Comparison of ENCODE assay signal across 8 cellular contexts in the genomic region with DNA sequence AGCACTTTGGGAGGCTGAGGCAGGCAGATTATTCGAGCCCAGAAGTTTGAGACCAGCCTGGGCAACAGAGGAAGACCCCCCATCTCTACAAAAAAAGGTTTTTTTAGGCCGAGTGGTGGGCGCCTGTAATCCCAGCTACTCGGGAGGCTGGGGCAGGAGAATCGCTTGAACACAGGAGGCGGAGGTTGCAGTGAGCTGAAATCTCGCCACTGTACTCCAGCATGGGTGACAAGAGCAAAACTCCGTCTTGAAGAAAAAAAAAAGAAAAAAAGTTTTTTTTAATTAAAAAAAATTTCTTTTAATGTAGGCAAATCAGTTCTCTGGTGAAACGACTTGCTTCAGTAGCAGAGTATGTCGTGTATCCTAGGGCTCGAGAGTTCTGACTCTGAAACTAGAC. TPM values are rescaled to one million over a fixed set of nuclear protein-coding genes. Genes with fewer than 3 reads are reported as not detected.
A peak's percentile ranks its signal among the peaks of the same experiment; 100 is the strongest.
DNase-seq lines count a peak whose midpoint lies in the region; TF ChIP-seq lines count a peak whose summit lies in the region.
"Had no signal": no experiment of that assay in that cellular context is flagged by ENCODE, and none has a peak within 500 bp of the region (broad histone marks: within the 10 kb centered on the region; RNA-seq: fewer than 3 reads in every experiment).

No MANE protein-coding gene starts in this region.

- WGBS in suprapubic skin, result 72% methylated on average over 11 of the region's 11 CpGs

- peaks cover 5% of the 10 kb centered on the region for H3K4me1 ChIP-seq in HEK293 (ENCODE audit: control insufficient read depth, insufficient read depth, low read length)
- peaks cover 23% of the 10 kb centered on the region for H3K4me1 ChIP-seq in SJSA1 (replicated peaks)
- peaks cover 21% of the 10 kb centered on the region for H3K4me1 ChIP-seq in fibroblast of lung (ENCODE audit: control insufficient read depth, extremely low read depth, insufficient read depth, low read length)
- H3K4me1 ChIP-seq in skeletal muscle satellite cell (ENCODE audit: control insufficient read depth, insufficient read depth, low read length), result peaks cover 32% of the 10 kb centered on the region
- peaks cover 32% of the 10 kb centered on the region for H3K4me1 ChIP-seq in suprapubic skin

- no peaks in the 10 kb centered on the region for H3K9me3 ChIP-seq in HEK293 (ENCODE audit: control insufficient read depth, insufficient read depth, low read depth, low read length)
- H3K9me3 ChIP-seq in SJSA1 (replicated peaks), result no peaks in the 10 kb centered on the region
- H3K9me3 ChIP-seq in fibroblast of lung (ENCODE audit: control insufficient read depth, insufficient read depth, low read depth, low read length), result no peaks in the 10 kb centered on the region
- H3K9me3 ChIP-seq in skeletal muscle satellite cell (replicated peaks; ENCODE audit: low read length), result no peaks in the 10 kb centered on the region
- H3K9me3 ChIP-seq in suprapubic skin, result no peaks in the 10 kb centered on the region

- H3K4me2 ChIP-seq in fibroblast of lung (ENCODE audit: extremely low read depth, insufficient read depth, low read length) (peak overlapping the region; percentile 96), skeletal muscle satellite cell (ENCODE audit: low read length) (peak overlapping the region; percentile 94)

- no peaks in the 10 kb centered on the region for H4K20me1 ChIP-seq in fibroblast of lung (ENCODE audit: control insufficient read depth, extremely low read depth, insufficient read depth, low read length)

- POLR2A ChIA-PET in HEK293 (lab: Yijun Ruan, JAX), result no interaction called here

- H3K27ac ChIP-seq in HEK293 (ENCODE audit: extremely low read depth, low read depth, low read length) (no peak overlapping the region), SJSA1 (no peak overlapping the region), fibroblast of lung (ENCODE audit: insufficient read depth, low read length) (peak overlapping the region; percentile 86), suprapubic skin (no peak overlapping the region)

- no peaks in the 10 kb centered on the region for H3K79me2 ChIP-seq in fibroblast of lung (ENCODE audit: control insufficient read depth, insufficient read depth, low read length)

- CTCF ChIA-PET in HEK293 (lab: Yijun Ruan, JAX), result interaction anchor here (0.6 to 3.0 kb wide), 2 partner anchors 11 to 36 kb away, joined by 3 to 23 read pairs; a partner anchor contains a TSS

- H3K27me3 ChIP-seq in SJSA1 (replicated peaks) (no peaks in the 10 kb centered on the region), fibroblast of lung (ENCODE audit: control insufficient read depth, insufficient read depth, low read length) (no peaks in the 10 kb centered on the region), skeletal muscle satellite cell (ENCODE audit: control insufficient read depth, insufficient read depth, low read length) (no peaks in the 10 kb centered on the region), suprapubic skin (no peaks in the 10 kb centered on the region)

- TF ChIP-seq POLR2A in suprapubic skin (IDR thresholded peaks at IDR 0.05), result no peak

- TF ChIP-seq CTCF in HEK293 (tag by site-specific recombination; IDR thresholded peaks at IDR 0.05) (no peak), fibroblast of lung (conservative IDR thresholded peaks at IDR 0.05 in 1 of 2, IDR thresholded peaks at IDR 0.05 in 1 of 2; ENCODE audit: low read depth in 1 of 2, low read length in 2 of 2) (no peak), suprapubic skin (IDR thresholded peaks at IDR 0.05) (no peak)

- DNase-seq in SJSA1 (ENCODE audit: low read depth in 1 of 2, low spot score in 2 of 2), result no peak
- DNase-seq in fibroblast of lung (ENCODE audit: low read depth in 2 of 2), result no peak
- DNase-seq in NK-92 treated with Interleukin-12 subunit alpha and Interleukin-12 subunit beta, amount 100 ng/mL, for 24 hours (lab: John Stamatoyannopoulos, UW), result no peak
- DNase-seq in HT-29 (ENCODE audit: low spot score), result no peak
- DNase-seq in suprapubic skin (ENCODE audit: low spot score in 2 of 2), result no peak
- DNase-seq: NCI-H510A had no signal

- H3K36me3 ChIP-seq in HEK293 (ENCODE audit: control insufficient read depth in 2 of 2, insufficient read depth in 1 of 2, low read length in 2 of 2) (no peaks in the 10 kb centered on the region), SJSA1 (no peaks in the 10 kb centered on the region), fibroblast of lung (ENCODE audit: control insufficient read depth, insufficient read depth, low read length) (peaks cover 4% of the 10 kb centered on the region), skeletal muscle satellite cell (ENCODE audit: insufficient read depth, low read length) (no peaks in the 10 kb centered on the region), suprapubic skin (no peaks in the 10 kb centered on the region)

- H3K9ac ChIP-seq in fibroblast of lung (ENCODE audit: insufficient read depth, low read length) (no peak overlapping the region), skeletal muscle satellite cell (ENCODE audit: low read depth, low read length) (peak overlapping the region; percentile 85)

- no peak overlapping the region for H3K4me3 ChIP-seq in HEK293 (ENCODE audit: low read depth, low read length)
- peak overlapping the region; percentile 44; the same call in 1 of the 2 replicates for H3K4me3 ChIP-seq in SJSA1
- peak overlapping the region in 1 of 4 experiments; percentile 67 for H3K4me3 ChIP-seq in fibroblast of lung (replicated peaks in 1 of 4; ENCODE audit: control extremely low read depth in 1 of 4, insufficient read depth in 1 of 4, low read depth in 3 of 4, low read length in 4 of 4)
- peak overlapping the region; percentile 75 for H3K4me3 ChIP-seq in skeletal muscle satellite cell (ENCODE audit: low read length)
- H3K4me3 ChIP-seq in suprapubic skin, result no peak overlapping the region

- TF ChIP-seq EP300 in suprapubic skin (IDR thresholded peaks at IDR 0.05), result no peak

- no peak overlapping the region for H2AFZ ChIP-seq in fibroblast of lung (ENCODE audit: low read length)

TF ChIP-seq in HEK293, 187 proteins besides CTCF, POLR2A, EP300 and RAD21 (continues in another document):
- TF ChIP-seq, protein P1, sequence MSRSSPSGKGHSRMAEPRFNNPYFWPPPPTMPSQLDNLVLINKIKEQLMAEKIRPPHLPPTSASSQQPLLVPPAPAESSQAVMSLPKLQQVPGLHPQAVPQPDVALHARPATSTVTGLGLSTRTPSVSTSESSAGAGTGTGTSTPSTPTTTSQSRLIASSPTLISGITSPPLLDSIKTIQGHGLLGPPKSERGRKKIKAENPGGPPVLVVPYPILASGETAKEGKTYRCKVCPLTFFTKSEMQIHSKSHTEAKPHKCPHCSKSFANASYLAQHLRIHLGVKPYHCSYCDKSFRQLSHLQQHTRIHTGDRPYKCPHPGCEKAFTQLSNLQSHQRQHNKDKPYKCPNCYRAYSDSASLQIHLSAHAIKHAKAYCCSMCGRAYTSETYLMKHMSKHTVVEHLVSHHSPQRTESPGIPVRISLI (tag by site-specific recombination; IDR thresholded peaks at IDR 0.05), result peak; percentile 73
- TF ChIP-seq ZNF157 (tag by site-specific recombination; IDR thresholded peaks at IDR 0.05) (no peak), ZNF133 (tag by site-specific recombination; IDR thresholded peaks at IDR 0.05) (no peak)

RNA-seq across cellular contexts. Expression of a gene that starts 10.9 kb away (rescaled TPM):
- 4.1 and 7.8 TPM in 2 replicates for total RNA-seq in SJSA1 (2014; rRNA removed; shearing (Covaris generic))
- 32.9 and 47.9 TPM in 2 replicates for total RNA-seq in fibroblast of lung
- 13.2 and 15.9 TPM in 2 replicates for polyA plus RNA-seq in fibroblast of lung
- polyA plus RNA-seq in fibroblast of lung (2012), result 15.9 and 22.1 TPM in 2 replicates
- polyA minus RNA-seq in fibroblast of lung (ENCODE audit: low replicate concordance), result 54.4 and 72.1 TPM in 2 replicates
- total RNA-seq in skeletal muscle satellite cell (2012; rRNA removed), result 67.4 and 120 TPM in 2 replicates
- total RNA-seq in HT-29 (2014; rRNA removed; shearing (Covaris generic)), result 24.7 and 28.9 TPM in 2 replicates
- 10 to 100 TPM; 13.2 to 20.8 (median 16.0) TPM for total RNA-seq in suprapubic skin

RNA-seq across cellular contexts. Expression of a gene that starts 14.5 kb away (rescaled TPM):
- 0.05 and 0.06 TPM in 2 replicates for total RNA-seq in SJSA1 (2014; rRNA removed; shearing (Covaris generic))
- total RNA-seq in fibroblast of lung (1.3 and 2.1 TPM in 2 replicates), suprapubic skin (1 to 10 TPM in 2 of 4 donors, under 1 TPM in 2; 0.55 to 3.5 (median 2.0) TPM)
- 1.3 and 4.2 TPM in 2 replicates for polyA plus RNA-seq in fibroblast of lung
- 1.4 and 4.5 TPM in 2 replicates for polyA plus RNA-seq in fibroblast of lung (2012)
- 8.1 and 15.3 TPM in 2 replicates for polyA minus RNA-seq in fibroblast of lung (ENCODE audit: low replicate concordance)
- total RNA-seq in skeletal muscle satellite cell (2012; rRNA removed), result 0.51 and 1.1 TPM in 2 replicates
- not detected in 2 replicates for total RNA-seq in HT-29 (2014; rRNA removed; shearing (Covaris generic))

RNA-seq across cellular contexts. Expression of a gene that starts 37.4 kb away (rescaled TPM):
- total RNA-seq in SJSA1 (2014; rRNA removed; shearing (Covaris generic)), result 5.2 and 11.8 TPM in 2 replicates
- total RNA-seq in fibroblast of lung, result 28.0 and 37.5 TPM in 2 replicates
- polyA plus RNA-seq in fibroblast of lung, result 42.8 and 53.9 TPM in 2 replicates
- 55.8 and 78.3 TPM in 2 replicates for polyA plus RNA-seq in fibroblast of lung (2012)
- 104 and 156 TPM in 2 replicates for polyA minus RNA-seq in fibroblast of lung (ENCODE audit: low replicate concordance)
- total RNA-seq in skeletal muscle satellite cell (2012; rRNA removed), result 12.9 and 19.5 TPM in 2 replicates
- 17.1 and 17.9 TPM in 2 replicates for total RNA-seq in HT-29 (2014; rRNA removed; shearing (Covaris generic))
- total RNA-seq in suprapubic skin, result 100 to 1,000 TPM in 1 of 4 donors, 10 to 100 TPM in 3; 32.5 to 118 (median 47.8) TPM

RNA-seq across cellular contexts. Expression of a gene that starts 38.4 kb away (rescaled TPM):
- 0.60 and 2.2 TPM in 2 replicates for total RNA-seq in SJSA1 (2014; rRNA removed; shearing (Covaris generic))
- 1.5 and 3.5 TPM in 2 replicates for total RNA-seq in fibroblast of lung
- 1.4 and 2.3 TPM in 2 replicates for polyA plus RNA-seq in fibroblast of lung
- 9.6 and 10.0 TPM in 2 replicates for polyA plus RNA-seq in fibroblast of lung (2012)
- polyA minus RNA-seq in fibroblast of lung (ENCODE audit: low replicate concordance), result 7.0 and 16.1 TPM in 2 replicates
- 2.0 and 3.1 TPM in 2 replicates for total RNA-seq in skeletal muscle satellite cell (2012; rRNA removed)
- 7.7 and 9.8 TPM in 2 replicates for total RNA-seq in HT-29 (2014; rRNA removed; shearing (Covaris generic))
- total RNA-seq in suprapubic skin, result 10 to 100 TPM; 12.5 to 14.7 (median 13.7) TPM

RNA-seq across cellular contexts. Expression of a gene that starts 47.1 kb away (rescaled TPM):
- total RNA-seq in SJSA1 (2014; rRNA removed; shearing (Covaris generic)), result 8.7 and 9.1 TPM in 2 replicates
- total RNA-seq in fibroblast of lung, result 44.2 and 74.1 TPM in 2 replicates
- 24.6 and 41.1 TPM in 2 replicates for polyA plus RNA-seq in fibroblast of lung
- 19.0 and 29.7 TPM in 2 replicates for polyA plus RNA-seq in fibroblast of lung (2012)
- polyA minus RNA-seq in fibroblast of lung (ENCODE audit: low replicate concordance), result 35.2 and 72.6 TPM in 2 replicates
- 21.4 and 28.1 TPM in 2 replicates for total RNA-seq in skeletal muscle satellite cell (2012; rRNA removed)
- 16.9 and 22.9 TPM in 2 replicates for total RNA-seq in HT-29 (2014; rRNA removed; shearing (Covaris generic))
- 10 to 100 TPM; 25.7 to 41.0 (median 32.7) TPM for total RNA-seq in suprapubic skin

Comparison
In these comparisons a context has a peak if more than half of its experiments do, and no peak if none do; other contexts are left out.
1. H3K4me3 ChIP-seq: peak in SJSA1 (single experiment) and skeletal muscle satellite cell (single experiment); none in HEK293 (single experiment) and suprapubic skin (single experiment).